Comparison of ENCODE assay signal across 10 cellular contexts in the genomic region with DNA sequence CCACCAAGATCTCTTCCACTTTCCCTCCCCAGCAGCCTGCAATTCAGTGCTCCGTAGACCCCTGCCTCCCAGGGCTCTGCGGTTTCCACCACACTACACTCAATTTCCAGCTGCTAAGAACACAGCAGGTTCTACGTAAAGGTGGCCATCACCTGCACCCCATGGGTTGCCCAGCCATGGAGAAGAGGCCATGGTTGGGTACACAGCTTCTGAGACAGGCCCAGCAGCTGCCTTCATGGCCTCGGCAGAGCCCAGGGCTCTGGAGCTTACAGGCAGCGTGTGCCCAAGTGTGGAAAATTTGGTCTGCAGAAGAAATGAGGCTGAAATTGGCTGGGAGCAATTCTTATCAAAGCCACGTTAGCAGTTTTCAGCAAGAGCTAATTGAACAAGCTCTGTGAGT. TPM values are rescaled to one million over a fixed set of nuclear protein-coding genes. Genes with fewer than 3 reads are reported as not detected.
"Had no signal": no experiment of that assay in that cellular context is flagged by ENCODE, and none has a peak within 500 bp of the region (broad histone marks: within the 10 kb centered on the region; RNA-seq: fewer than 3 reads in every experiment).

No MANE protein-coding gene starts in this region.

RNA-seq across cellular contexts. Expression of a gene that starts 54.6 kb away (rescaled TPM):
- total RNA-seq: activated T-cell treated with anti-CD3 and anti-CD28 coated beads, Interleukin-2, amount 50 U/mL, for 72 hours; fibroblast of lung; heart right ventricle; kidney; mesenteric fat pad; mucosa of gallbladder; osteoblast; progenitor cell of endocrine pancreas; transverse colon; vagina had no signal
- polyA plus RNA-seq: fibroblast of lung, heart right ventricle had no signal
